In genomic region chr12:38906482-38907170, GRCh38 we compare ENCODE assay signal across 8 cellular contexts. TPM values are rescaled to one million over a fixed set of nuclear protein-coding genes. Genes with fewer than 3 reads are reported as not detected.
A peak's percentile ranks its signal among the peaks of the same experiment; 100 is the strongest.
DNase-seq lines count a peak whose midpoint lies in the region; ATAC-seq lines count a peak whose summit lies in the region.

No MANE protein-coding gene starts in this region.

- DNase-seq in NCI-H1417 (lab: John Stamatoyannopoulos, UW): peak; percentile 11 to 37 (median 24)
- DNase-seq in NCI-H1417 treated with DMSO at 0.1 percent for 48 hours (lab: John Stamatoyannopoulos, UW): no peak
- peak; percentile 79 to 87 for DNase-seq in NCI-H1930 (lab: John Stamatoyannopoulos, UW)
- peak; percentile 85 to 92 for DNase-seq in left colon
- DNase-seq in stimulated activated CD4-positive, alpha-beta T cell treated with anti-CD3 and anti-CD28 coated beads, Interleukin-15, amount 100 ng/mL, for 48 hours (ENCODE audit: low read depth in 2 of 2): peak; percentile 58 to 61

- peak overlapping the region; percentile 79 for H3K27ac ChIP-seq in cingulate gyrus (ENCODE audit: low read depth, low read length)

- intact Hi-C loops in left colon (cut with DNase I, micrococcal nuclease): no loop called here

- ATAC-seq in HG02678 (IDR thresholded peaks at IDR 0.05; ENCODE audit: unreplicated experiment) (peak; percentile 54), left colon (peak; percentile 76)
- ATAC-seq in activated CD4-positive, CD25-positive, alpha-beta regulatory T cell treated with anti-CD3 and anti-CD28 coated beads, Interleukin-2, amount 50 U/mL, for 24 hours: peak; percentile 73 to 79

RNA-seq across cellular contexts. Expression of gene CPNE8, which starts 1.2 kb away (rescaled TPM):
- total RNA-seq in left colon: 10 to 100 TPM; 30.6 to 32.4 TPM
